Comparison of ENCODE assay signal across 20 cellular contexts in the genomic region with DNA sequence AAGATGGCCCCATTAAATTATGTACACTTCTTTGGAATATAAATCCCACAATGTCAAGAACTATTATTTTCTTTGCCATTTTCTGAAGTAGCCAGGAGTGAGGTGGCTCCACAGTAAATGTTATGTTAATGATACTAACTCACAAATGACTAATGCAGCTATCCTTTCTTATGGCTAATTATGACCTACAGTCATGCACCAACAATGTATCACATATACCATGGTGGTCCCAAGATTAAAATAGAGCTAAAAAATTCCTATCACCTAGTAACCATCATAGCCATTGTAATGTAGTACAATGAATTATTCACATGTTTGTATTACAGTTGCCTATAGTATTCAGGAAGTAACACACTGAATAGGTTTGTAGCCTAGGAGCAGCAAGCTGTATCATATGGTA. TPM values are rescaled to one million over a fixed set of nuclear protein-coding genes. Genes with fewer than 3 reads are reported as not detected.
A peak's percentile ranks its signal among the peaks of the same experiment; 100 is the strongest.
DNase-seq lines count a peak whose midpoint lies in the region; ATAC-seq, FAIRE-seq and TF ChIP-seq lines count a peak whose summit lies in the region.
"Had no signal": no experiment of that assay in that cellular context is flagged by ENCODE, and none has a peak within 500 bp of the region (broad histone marks: within the 10 kb centered on the region; RNA-seq: fewer than 3 reads in every experiment).

No MANE protein-coding gene starts in this region.

- peaks cover 21% of the 10 kb centered on the region for H3K4me1 Mint-ChIP-seq in activated T-cell treated with anti-CD3 and anti-CD28 coated beads, Interleukin-2, amount 50 U/mL, for 24 hours (ENCODE audit: low read depth)

- peaks cover 59% of the 10 kb centered on the region for H3K79me2 ChIP-seq in GM23248 (ENCODE audit: insufficient read depth)
- 0 out of 2 replicates have a peak, but pooled peaks cover 4% of the 10 kb centered on the region for H3K79me2 ChIP-seq in PC-3 (ENCODE audit: low read length)
- peaks cover 14% of the 10 kb centered on the region for H3K79me2 ChIP-seq in osteoblast (ENCODE audit: insufficient read depth, low read length)

- intact Hi-C loops in PC-3 (cut with micrococcal nuclease), result no loop called here

- no peak overlapping the region for H2AFZ ChIP-seq in GM23248
- H2AFZ ChIP-seq in PC-3 (ENCODE audit: low read length), result no peak overlapping the region
- H2AFZ ChIP-seq in osteoblast (ENCODE audit: low read length), result no peak overlapping the region

- no TSS peak for BruUV-seq in PC-3 (replicated peaks; lab: Mats Ljungman, UMichigan)

- POLR2A ChIA-PET in PC-3 (lab: Charles Lee; ENCODE audit: unreplicated experiment), result no interaction called here

- peak overlapping the region; percentile 33 for H3K27ac ChIP-seq in GM23248
- H3K27ac ChIP-seq in PC-3 (ENCODE audit: low read length), result no peak overlapping the region
- peak overlapping the region; percentile 42 for H3K27ac ChIP-seq in osteoblast (ENCODE audit: low read depth, low read length)
- H3K27ac ChIP-seq: BLaER1, RWPE1 had no signal

- peak; percentile 46 for DNase-seq in GM23248
- DNase-seq in PC-3, result no peak
- DNase-seq in bronchial epithelial cell (ENCODE audit: low read depth), result peak; percentile 15
- no peak for DNase-seq in osteoblast (ENCODE audit: insufficient read length, low spot score, missing footprints)
- no peak for DNase-seq in activated T-cell treated with anti-CD3 and anti-CD28 coated beads, Interleukin-2, amount 50 U/mL, for 24 hours
- no peak for DNase-seq in ureter (ENCODE audit: low spot score)
- DNase-seq in activated CD8-positive, alpha-beta memory T cell treated with anti-CD3 and anti-CD28 coated beads, Interleukin-2, amount 50 U/mL, for 4 hours, result no peak
- DNase-seq: CD8-positive, alpha-beta memory T cell; DMS 273 treated with DMSO at 0.1 percent for 48 hours; Karpas-422; MV-4-11; NCI-H1417 treated with DMSO at 0.1 percent for 48 hours; NCI-H2029; NCI-H2171 treated with DMSO at 0.1 percent for 48 hours; NCI-H82 had no signal

- H3K9ac ChIP-seq in GM23248, result no peak overlapping the region
- H3K9ac ChIP-seq in PC-3 (ENCODE audit: low read length), result no peak overlapping the region
- H3K9ac ChIP-seq: BLaER1 had no signal

- H3K4me2 ChIP-seq in GM23248 (ENCODE audit: unreplicated experiment), result no peak overlapping the region
- no peak overlapping the region for H3K4me2 ChIP-seq in PC-3 (ENCODE audit: low read length)
- no peak overlapping the region for H3K4me2 ChIP-seq in osteoblast (ENCODE audit: insufficient read depth, low read length)
- H3K4me2 ChIP-seq: BLaER1 had no signal

- no peak overlapping the region for H3K27ac Mint-ChIP-seq in activated T-cell treated with anti-CD3 and anti-CD28 coated beads, Interleukin-2, amount 50 U/mL, for 24 hours

- no peak overlapping the region for H3K4me3 ChIP-seq in GM23248
- H3K4me3 ChIP-seq in PC-3 (ENCODE audit: low read length), result no peak overlapping the region
- no peak overlapping the region for H3K4me3 ChIP-seq in bronchial epithelial cell (ENCODE audit: low read depth, low read length)
- H3K4me3 ChIP-seq in osteoblast (ENCODE audit: insufficient read depth, low read length), result no peak overlapping the region
- H3K4me3 ChIP-seq: BLaER1 had no signal

- no peaks in the 10 kb centered on the region for H3K27me3 Mint-ChIP-seq in activated T-cell treated with anti-CD3 and anti-CD28 coated beads, Interleukin-2, amount 50 U/mL, for 24 hours
- H3K27me3 Mint-ChIP-seq: CD8-positive, alpha-beta memory T cell had no signal

- no peak overlapping the region for H3K4me3 Mint-ChIP-seq in activated T-cell treated with anti-CD3 and anti-CD28 coated beads, Interleukin-2, amount 50 U/mL, for 24 hours
- H3K4me3 Mint-ChIP-seq: CD8-positive, alpha-beta memory T cell had no signal

- in situ Hi-C loops in GM23248 (cut with MboI), result no loop called here

- H3K9me3 ChIP-seq in GM23248 (ENCODE audit: low read depth), result no peaks in the 10 kb centered on the region
- no peaks in the 10 kb centered on the region for H3K9me3 ChIP-seq in PC-3 (ENCODE audit: low read length)
- H3K9me3 ChIP-seq in osteoblast (ENCODE audit: low read depth, low read length), result no peaks in the 10 kb centered on the region
- H3K9me3 ChIP-seq: BLaER1 had no signal

- no peak for FAIRE-seq in bronchial epithelial cell (lab: Jason Lieb, UNC)
- FAIRE-seq: GM12891, HepG2 had no signal

- H3F3A ChIP-seq in GM23248 (ENCODE audit: insufficient read depth) (0 out of 2 replicates have a peak, but pooled peaks cover 4% of the 10 kb centered on the region), PC-3 (ENCODE audit: low read length, unreplicated experiment) (no peaks in the 10 kb centered on the region)

- TF ChIP-seq CTCF in PC-3 (conservative IDR thresholded peaks at IDR 0.05; ENCODE audit: low read depth, low read length) (no peak), bronchial epithelial cell (IDR thresholded peaks at IDR 0.05; ENCODE audit: insufficient read depth, low read length, severe bottlenecking) (no peak), osteoblast (IDR thresholded peaks at IDR 0.05; ENCODE audit: extremely low read depth, low read depth, low read length) (no peak)

- H3K36me3 Mint-ChIP-seq in activated T-cell treated with anti-CD3 and anti-CD28 coated beads, Interleukin-2, amount 50 U/mL, for 24 hours (ENCODE audit: low read depth), result peaks cover 77% of the 10 kb centered on the region

- no peaks in the 10 kb centered on the region for H3K9me3 Mint-ChIP-seq in activated T-cell treated with anti-CD3 and anti-CD28 coated beads, Interleukin-2, amount 50 U/mL, for 24 hours
- H3K9me3 Mint-ChIP-seq: CD8-positive, alpha-beta memory T cell had no signal

- peak; percentile 33; the same call in 1 of the 2 replicates for ATAC-seq in PC-3
- no peak for ATAC-seq in GM19395 (IDR thresholded peaks at IDR 0.05; ENCODE audit: unreplicated experiment)
- ATAC-seq: HepG2 had no signal

- CTCF ChIA-PET in PC-3 (lab: Charles Lee), result no interaction called here

- H3K4me1 ChIP-seq in GM23248 (ENCODE audit: insufficient read depth), result peaks cover 21% of the 10 kb centered on the region
- H3K4me1 ChIP-seq in PC-3 (ENCODE audit: insufficient read depth, low read length), result peaks cover 14% of the 10 kb centered on the region
- H3K4me1 ChIP-seq in osteoblast (ENCODE audit: insufficient read depth, low read length), result peaks cover 16% of the 10 kb centered on the region
- H3K4me1 ChIP-seq: BLaER1 had no signal

- H3K36me3 ChIP-seq in GM23248 (ENCODE audit: low read depth) (peaks cover 23% of the 10 kb centered on the region), PC-3 (ENCODE audit: low read depth, low read length) (peaks cover 5% of the 10 kb centered on the region; the same call in 1 of the 2 replicates), bronchial epithelial cell (ENCODE audit: control insufficient read depth, insufficient read depth, low read length) (peaks cover 4% of the 10 kb centered on the region), osteoblast (ENCODE audit: insufficient read depth, low read length) (peaks cover 19% of the 10 kb centered on the region)

- H4K20me1 ChIP-seq in GM23248 (ENCODE audit: insufficient read depth) (no peaks in the 10 kb centered on the region), PC-3 (ENCODE audit: low read length) (no peaks in the 10 kb centered on the region), osteoblast (ENCODE audit: insufficient read depth, low read length) (no peaks in the 10 kb centered on the region)

- H3K9me2 ChIP-seq in GM23248 (ENCODE audit: insufficient read depth), result no peaks in the 10 kb centered on the region
- H3K9me2 ChIP-seq in PC-3 (replicated peaks; ENCODE audit: low read length), result no peaks in the 10 kb centered on the region

- no peaks in the 10 kb centered on the region for H3K27me3 ChIP-seq in GM23248 (replicated peaks; ENCODE audit: insufficient read depth)
- H3K27me3 ChIP-seq in PC-3 (ENCODE audit: low read length), result no peaks in the 10 kb centered on the region
- H3K27me3 ChIP-seq in bronchial epithelial cell (ENCODE audit: control insufficient read depth, insufficient read depth, low read length), result no peaks in the 10 kb centered on the region
- no peaks in the 10 kb centered on the region for H3K27me3 ChIP-seq in osteoblast (ENCODE audit: insufficient read depth, low read length)
- H3K27me3 ChIP-seq: BLaER1 had no signal

RNA-seq across cellular contexts. Expression of a gene that starts 15.4 kb away (rescaled TPM):
- total RNA-seq in GM23248 (2014; rRNA removed; shearing (Covaris generic)), result 60.8 and 115 TPM in 2 replicates
- polyA plus RNA-seq in GM23248 (2016; fragmentation: Nextera tagmentation; extraction: Ambion mirVana), result 68.6 and 75.6 TPM in 2 replicates
- total RNA-seq in PC-3 (2014; rRNA removed) (24.2 and 34.5 TPM in 2 replicates), bronchial epithelial cell (25.6 and 30.3 TPM in 2 replicates), osteoblast (67.0 and 71.0 TPM in 2 replicates), ureter (63.1 TPM)

Comparison
In these comparisons a context has a peak if more than half of its experiments do, and no peak if none do; other contexts are left out.
1. DNase-seq: peak in GM23248 (single experiment) and bronchial epithelial cell (single experiment); none in PC-3 (single experiment), osteoblast (single experiment), activated T-cell treated with anti-CD3 and anti-CD28 coated beads, Interleukin-2, amount 50 U/mL, for 24 hours (single experiment), ureter (single experiment) and activated CD8-positive, alpha-beta memory T cell treated with anti-CD3 and anti-CD28 coated beads, Interleukin-2, amount 50 U/mL, for 4 hours (single experiment).